Comparison of ENCODE assay signal across 14 cellular contexts in genomic region chr1:77762072-77762476, GRCh38. TPM values are rescaled to one million over a fixed set of nuclear protein-coding genes. Genes with fewer than 3 reads are reported as not detected.
DNase-seq lines count a peak whose midpoint lies in the region; ATAC-seq, FAIRE-seq and TF ChIP-seq lines count a peak whose summit lies in the region.
"Had no signal": no experiment of that assay in that cellular context is flagged by ENCODE, and none has a peak within 500 bp of the region (broad histone marks: within the 10 kb centered on the region; RNA-seq: fewer than 3 reads in every experiment).

No MANE protein-coding gene starts in this region.

- in situ Hi-C loops in GM23248 (cut with MboI), result no loop called here

- peak overlapping the region; percentile 61 for H3K4me3 Mint-ChIP-seq in neural crest cell
- H3K4me3 Mint-ChIP-seq: activated naive CD4-positive, alpha-beta T cell treated with anti-CD3 and anti-CD28 coated beads, Interleukin-2, amount 10 ng/mL, durations not matched to agents 7 days and 5 days had no signal

- no peak for TF ChIP-seq CTCF in bronchial epithelial cell (IDR thresholded peaks at IDR 0.05; ENCODE audit: insufficient read depth, low read length, severe bottlenecking)
- no peak for TF ChIP-seq CTCF in neural crest cell (conservative IDR thresholded peaks at IDR 0.05)
- TF ChIP-seq CTCF in pancreas (IDR thresholded peaks at IDR 0.05), result no peak

- H3K4me2 ChIP-seq in GM23248 (ENCODE audit: unreplicated experiment), result no peak overlapping the region

- H3K4me1 ChIP-seq in GM23248 (ENCODE audit: insufficient read depth), result peaks cover 8% of the 10 kb centered on the region
- peaks cover 0 to 16% (median 14%) of the 10 kb centered on the region in 3 donors for H3K4me1 ChIP-seq in pancreas

- H3K9me2 ChIP-seq in GM23248 (ENCODE audit: insufficient read depth), result no peaks in the 10 kb centered on the region

- no peak overlapping the region for H2AFZ ChIP-seq in GM23248

- no peaks in the 10 kb centered on the region for H3K9me3 Mint-ChIP-seq in neural crest cell
- H3K9me3 Mint-ChIP-seq: activated naive CD4-positive, alpha-beta T cell treated with anti-CD3 and anti-CD28 coated beads, Interleukin-2, amount 10 ng/mL, durations not matched to agents 7 days and 5 days; IgD-negative memory B cell had no signal

- no peaks in the 10 kb centered on the region for H3K27me3 Mint-ChIP-seq in neural crest cell (ENCODE audit: low read depth)

- FAIRE-seq in bronchial epithelial cell (lab: Jason Lieb, UNC) (no peak), pancreas (lab: Jason Lieb, UNC) (no peak)

- H3K27ac Mint-ChIP-seq in neural crest cell (ENCODE audit: unreplicated experiment), result no peak overlapping the region
- H3K27ac Mint-ChIP-seq: activated naive CD4-positive, alpha-beta T cell treated with anti-CD3 and anti-CD28 coated beads, Interleukin-2, amount 10 ng/mL, durations not matched to agents 7 days and 5 days had no signal

- no peak overlapping the region for H3K27ac ChIP-seq in GM23248
- no peak overlapping the region for H3K27ac ChIP-seq in pancreas
- H3K27ac ChIP-seq: dorsolateral prefrontal cortex, SK-N-MC, spleen had no signal

- H4K20me1 ChIP-seq in GM23248 (ENCODE audit: insufficient read depth), result no peaks in the 10 kb centered on the region

- no peak for ATAC-seq in stimulated activated naive CD8-positive, alpha-beta T cell treated with anti-CD3 and anti-CD28 coated beads, Interleukin-15, Interleukin-2, amounts not matched to agents 100 U/mL and 50 U/mL, for 24 hours
- ATAC-seq in HG02798 (IDR thresholded peaks at IDR 0.05; ENCODE audit: poor library complexity, unreplicated experiment) (no peak), pancreas (no peak), GM19023 (IDR thresholded peaks at IDR 0.05; ENCODE audit: unreplicated experiment) (no peak)

- no peaks in the 10 kb centered on the region for H3K36me3 Mint-ChIP-seq in neural crest cell (ENCODE audit: low read depth)
- H3K36me3 Mint-ChIP-seq: activated naive CD4-positive, alpha-beta T cell treated with anti-CD3 and anti-CD28 coated beads, Interleukin-2, amount 10 ng/mL, durations not matched to agents 7 days and 5 days; IgD-negative memory B cell had no signal

- H3K4me3 ChIP-seq in GM23248 (no peak overlapping the region), bronchial epithelial cell (ENCODE audit: low read depth, low read length) (no peak overlapping the region), pancreas (no peak overlapping the region)
- H3K4me3 ChIP-seq: dorsolateral prefrontal cortex, SK-N-MC, spleen had no signal

- H3K4me1 Mint-ChIP-seq in neural crest cell, result peaks cover 19% of the 10 kb centered on the region

- peaks cover 33% of the 10 kb centered on the region for H3F3A ChIP-seq in GM23248 (ENCODE audit: insufficient read depth)

- intact Hi-C loops in pancreas (cut with DNase I), result no loop called here

- no peak overlapping the region for H3K9ac ChIP-seq in GM23248

- no peaks in the 10 kb centered on the region for H3K27me3 ChIP-seq in GM23248 (replicated peaks; ENCODE audit: insufficient read depth)
- no peaks in the 10 kb centered on the region for H3K27me3 ChIP-seq in bronchial epithelial cell (ENCODE audit: control insufficient read depth, insufficient read depth, low read length)
- H3K27me3 ChIP-seq in pancreas, result no peaks in the 10 kb centered on the region
- H3K27me3 ChIP-seq: dorsolateral prefrontal cortex, spleen had no signal

- 0 to 5% methylated on average over 1 of the region's 1 CpG for WGBS in GM23248 (ENCODE audit: low coverage in 1 of 2, low lambda C conversion rate in 2 of 2, missing lambda C conversion rate in 2 of 2), 2 experiments
- 39% methylated on average over 1 of the region's 1 CpG for WGBS in pancreas, 2 donors

- H3K9me3 ChIP-seq in GM23248 (ENCODE audit: low read depth) (no peaks in the 10 kb centered on the region), pancreas (no peaks in the 10 kb centered on the region)
- H3K9me3 ChIP-seq: spleen had no signal

- DNase-seq in GM23248 (peak; percentile 77), NCI-H460 (ENCODE audit: extremely low read depth, low read depth) (peak; percentile 51), bronchial epithelial cell (ENCODE audit: low read depth) (peak; percentile 88), neural crest cell (ENCODE audit: low read depth, low spot score) (no peak), pancreas (no peak)
- no peak for DNase-seq in stimulated activated naive CD8-positive, alpha-beta T cell treated with anti-CD3 and anti-CD28 coated beads, Interleukin-15, Interleukin-2, amounts not matched to agents 100 U/mL and 50 U/mL, for 24 hours
- DNase-seq: activated naive CD4-positive, alpha-beta T cell treated with anti-CD3 and anti-CD28 coated beads, Interleukin-2, amount 10 ng/mL, durations not matched to agents 7 days and 5 days; dorsolateral prefrontal cortex; NCI-H345; spleen had no signal

- peaks cover 25% of the 10 kb centered on the region for H3K79me2 ChIP-seq in GM23248 (ENCODE audit: insufficient read depth)

- no peaks in the 10 kb centered on the region for H3K36me3 ChIP-seq in GM23248 (ENCODE audit: low read depth)
- no peaks in the 10 kb centered on the region for H3K36me3 ChIP-seq in bronchial epithelial cell (ENCODE audit: control insufficient read depth, insufficient read depth, low read length)
- H3K36me3 ChIP-seq in pancreas, result no peaks in the 10 kb centered on the region
- H3K36me3 ChIP-seq: spleen had no signal

RNA-seq across cellular contexts. Expression of gene USP33, which starts 2.4 kb away (rescaled TPM):
- 77.6 and 80.7 TPM in 2 replicates for total RNA-seq in GM23248 (2014; rRNA removed; shearing (Covaris generic))
- 50.7 and 54.2 TPM in 2 replicates for polyA plus RNA-seq in GM23248 (2016; fragmentation: Nextera tagmentation; extraction: Ambion mirVana)
- 38.8 and 50.2 TPM in 2 replicates for total RNA-seq in NCI-H460 (2014; rRNA removed; shearing (Covaris generic))
- 51.0 and 164 TPM in 2 replicates for polyA plus RNA-seq in NCI-H460 (2014; cell fraction: nucleus; rRNA removed)
- 36.6 and 46.1 TPM in 2 replicates for total RNA-seq in bronchial epithelial cell
- 64.1 and 67.4 TPM in 2 replicates for total RNA-seq in neural crest cell
- total RNA-seq in pancreas, result 10 to 100 TPM; 14.1 to 35.5 (median 23.0) TPM
- polyA plus RNA-seq in pancreas, result 10 to 100 TPM; 13.7 to 21.3 TPM

RNA-seq across cellular contexts. Expression of gene MIGA1, which starts 17.4 kb away (rescaled TPM):
- total RNA-seq in GM23248 (2014; rRNA removed; shearing (Covaris generic)), result 11.6 and 15.4 TPM in 2 replicates
- polyA plus RNA-seq in GM23248 (2016; fragmentation: Nextera tagmentation; extraction: Ambion mirVana) (13.6 and 14.4 TPM in 2 replicates), pancreas (1 to 10 TPM; 1.5 to 4.6 TPM)
- 14.4 and 15.7 TPM in 2 replicates for total RNA-seq in NCI-H460 (2014; rRNA removed; shearing (Covaris generic))
- polyA plus RNA-seq in NCI-H460 (2014; cell fraction: nucleus; rRNA removed), result 10.3 and 10.4 TPM in 2 replicates
- total RNA-seq in bronchial epithelial cell (9.5 and 9.7 TPM in 2 replicates), neural crest cell (6.2 and 8.0 TPM in 2 replicates), pancreas (10 to 100 TPM in 1 of 6 donors, 1 to 10 TPM in 5; 5.3 to 11.0 (median 7.9) TPM)

Comparison
In these comparisons a context has a peak if more than half of its experiments do, and no peak if none do; other contexts are left out.
1. DNase-seq: peak in GM23248 (single experiment), NCI-H460 (single experiment) and bronchial epithelial cell (single experiment); none in neural crest cell (single experiment), stimulated activated naive CD8-positive, alpha-beta T cell treated with anti-CD3 and anti-CD28 coated beads, Interleukin-15, Interleukin-2, amounts not matched to agents 100 U/mL and 50 U/mL, for 24 hours (single experiment) and pancreas (0 of 6).